1 cellular context compared by ENCODE assay signal in genomic region chr5:10762776-10763500, GRCh38.
TF ChIP-seq lines count a peak whose summit lies in the region.

No MANE protein-coding gene starts in this region.

TF ChIP-seq in K562, 482 proteins besides CTCF, POLR2A, EP300 and RAD21 (continued from another document and continues in another):
- no peak for TF ChIP-seq TCF7 (IDR thresholded peaks at IDR 0.05; ENCODE audit: borderline replicate concordance)
- peak; percentile 26; the same call in 1 of the 2 replicates for TF ChIP-seq CTBP1 (IDR thresholded peaks at IDR 0.05; ENCODE audit: borderline replicate concordance)
- peak; percentile 72 to 79; a peak in 2 of 4 replicates for TF ChIP-seq RCOR1 (IDR thresholded peaks at IDR 0.05; ENCODE audit: borderline replicate concordance in 1 of 2, low read depth in 2 of 2, low read length in 2 of 2)
- peak; percentile 88 for TF ChIP-seq NCOR1 (IDR thresholded peaks at IDR 0.05)
- TF ChIP-seq MIER1 (IDR thresholded peaks at IDR 0.05; ENCODE audit: low read depth), result no peak
- TF ChIP-seq CBX2 (IDR thresholded peaks at IDR 0.05; ENCODE audit: insufficient read depth, low read length, poor library complexity, severe bottlenecking), result no peak
- no peak for TF ChIP-seq ZNF609 (CRISPR knock-in tag; IDR thresholded peaks at IDR 0.05; ENCODE audit: borderline replicate concordance)
- TF ChIP-seq, protein P1, sequence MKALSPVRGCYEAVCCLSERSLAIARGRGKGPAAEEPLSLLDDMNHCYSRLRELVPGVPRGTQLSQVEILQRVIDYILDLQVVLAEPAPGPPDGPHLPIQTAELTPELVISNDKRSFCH (CRISPR knock-in tag; IDR thresholded peaks at IDR 0.05), result no peak
- TF ChIP-seq, protein P1 (tag; IDR thresholded peaks at IDR 0.05), result no peak
- TF ChIP-seq, protein P2, sequence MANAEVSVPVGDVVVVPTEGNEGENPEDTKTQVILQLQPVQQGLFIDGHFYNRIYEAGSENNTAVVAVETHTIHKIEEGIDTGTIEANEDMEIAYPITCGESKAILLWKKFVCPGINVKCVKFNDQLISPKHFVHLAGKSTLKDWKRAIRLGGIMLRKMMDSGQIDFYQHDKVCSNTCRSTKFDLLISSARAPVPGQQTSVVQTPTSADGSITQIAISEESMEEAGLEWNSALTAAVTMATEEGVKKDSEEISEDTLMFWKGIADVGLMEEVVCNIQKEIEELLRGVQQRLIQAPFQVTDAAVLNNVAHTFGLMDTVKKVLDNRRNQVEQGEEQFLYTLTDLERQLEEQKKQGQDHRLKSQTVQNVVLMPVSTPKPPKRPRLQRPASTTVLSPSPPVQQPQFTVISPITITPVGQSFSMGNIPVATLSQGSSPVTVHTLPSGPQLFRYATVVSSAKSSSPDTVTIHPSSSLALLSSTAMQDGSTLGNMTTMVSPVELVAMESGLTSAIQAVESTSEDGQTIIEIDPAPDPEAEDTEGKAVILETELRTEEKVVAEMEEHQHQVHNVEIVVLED (CRISPR knock-in tag; IDR thresholded peaks at IDR 0.05), result no peak
- TF ChIP-seq NR4A1 (CRISPR knock-in tag; IDR thresholded peaks at IDR 0.05), result no peak
- TF ChIP-seq NR4A1 (tag; IDR thresholded peaks at IDR 0.05), result no peak
- peak in 1 of 2 experiments; percentile 55; a peak in 1 of 4 replicates for TF ChIP-seq TBL1XR1 (IDR thresholded peaks at IDR 0.05; ENCODE audit: low read length in 2 of 2)
- no peak for TF ChIP-seq POLR2G (IDR thresholded peaks at IDR 0.05; ENCODE audit: low read depth, low read length)
- TF ChIP-seq SOX6 (IDR thresholded peaks at IDR 0.05), result no peak; the same call in 1 of the 2 replicates
- TF ChIP-seq NR2C2 (CRISPR knock-in tag; IDR thresholded peaks at IDR 0.05), result no peak
- no peak for TF ChIP-seq NR2C2 (tag; IDR thresholded peaks at IDR 0.05)
- peak; percentile 26; the same call in 1 of the 2 replicates for TF ChIP-seq MAFK (IDR thresholded peaks at IDR 0.05; ENCODE audit: low read length)
- no peak for TF ChIP-seq ARHGAP35 (IDR thresholded peaks at IDR 0.05; ENCODE audit: partially characterized antibody)
- no peak for TF ChIP-seq BACH1 (tag; IDR thresholded peaks at IDR 0.05)
- no peak for TF ChIP-seq ZFPM2 (CRISPR knock-in tag; IDR thresholded peaks at IDR 0.05)
- no peak for TF ChIP-seq PATZ1 (CRISPR knock-in tag; IDR thresholded peaks at IDR 0.05; ENCODE audit: borderline replicate concordance)
- TF ChIP-seq ZNF134 (CRISPR knock-in tag; conservative IDR thresholded peaks at IDR 0.05), result no peak
- TF ChIP-seq ZFP1 (CRISPR knock-in tag; IDR thresholded peaks at IDR 0.05), result no peak
- TF ChIP-seq HLTF (IDR thresholded peaks at IDR 0.05), result no peak
- TF ChIP-seq, protein P3, sequence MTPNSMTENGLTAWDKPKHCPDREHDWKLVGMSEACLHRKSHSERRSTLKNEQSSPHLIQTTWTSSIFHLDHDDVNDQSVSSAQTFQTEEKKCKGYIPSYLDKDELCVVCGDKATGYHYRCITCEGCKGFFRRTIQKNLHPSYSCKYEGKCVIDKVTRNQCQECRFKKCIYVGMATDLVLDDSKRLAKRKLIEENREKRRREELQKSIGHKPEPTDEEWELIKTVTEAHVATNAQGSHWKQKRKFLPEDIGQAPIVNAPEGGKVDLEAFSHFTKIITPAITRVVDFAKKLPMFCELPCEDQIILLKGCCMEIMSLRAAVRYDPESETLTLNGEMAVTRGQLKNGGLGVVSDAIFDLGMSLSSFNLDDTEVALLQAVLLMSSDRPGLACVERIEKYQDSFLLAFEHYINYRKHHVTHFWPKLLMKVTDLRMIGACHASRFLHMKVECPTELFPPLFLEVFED (CRISPR knock-in tag; conservative IDR thresholded peaks at IDR 0.05), result no peak
- TF ChIP-seq TEAD1 (CRISPR knock-in tag; IDR thresholded peaks at IDR 0.05), result no peak
- no peak for TF ChIP-seq ZNF76 (CRISPR knock-in tag; IDR thresholded peaks at IDR 0.05; ENCODE audit: borderline replicate concordance)
- TF ChIP-seq CBFA2T2 (conservative IDR thresholded peaks at IDR 0.05), result peak; percentile 92
- no peak for TF ChIP-seq ZKSCAN3 (CRISPR knock-in tag; IDR thresholded peaks at IDR 0.05)
- TF ChIP-seq TRIM24 (IDR thresholded peaks at IDR 0.05), result peak; percentile 82 to 88
- TF ChIP-seq TAL1 (IDR thresholded peaks at IDR 0.05), result peak; percentile 88
- no peak for TF ChIP-seq FOXA3 (CRISPR knock-in tag; conservative IDR thresholded peaks at IDR 0.05 in 1 of 2, IDR thresholded peaks at IDR 0.05 in 1 of 2)
- TF ChIP-seq, protein P4, sequence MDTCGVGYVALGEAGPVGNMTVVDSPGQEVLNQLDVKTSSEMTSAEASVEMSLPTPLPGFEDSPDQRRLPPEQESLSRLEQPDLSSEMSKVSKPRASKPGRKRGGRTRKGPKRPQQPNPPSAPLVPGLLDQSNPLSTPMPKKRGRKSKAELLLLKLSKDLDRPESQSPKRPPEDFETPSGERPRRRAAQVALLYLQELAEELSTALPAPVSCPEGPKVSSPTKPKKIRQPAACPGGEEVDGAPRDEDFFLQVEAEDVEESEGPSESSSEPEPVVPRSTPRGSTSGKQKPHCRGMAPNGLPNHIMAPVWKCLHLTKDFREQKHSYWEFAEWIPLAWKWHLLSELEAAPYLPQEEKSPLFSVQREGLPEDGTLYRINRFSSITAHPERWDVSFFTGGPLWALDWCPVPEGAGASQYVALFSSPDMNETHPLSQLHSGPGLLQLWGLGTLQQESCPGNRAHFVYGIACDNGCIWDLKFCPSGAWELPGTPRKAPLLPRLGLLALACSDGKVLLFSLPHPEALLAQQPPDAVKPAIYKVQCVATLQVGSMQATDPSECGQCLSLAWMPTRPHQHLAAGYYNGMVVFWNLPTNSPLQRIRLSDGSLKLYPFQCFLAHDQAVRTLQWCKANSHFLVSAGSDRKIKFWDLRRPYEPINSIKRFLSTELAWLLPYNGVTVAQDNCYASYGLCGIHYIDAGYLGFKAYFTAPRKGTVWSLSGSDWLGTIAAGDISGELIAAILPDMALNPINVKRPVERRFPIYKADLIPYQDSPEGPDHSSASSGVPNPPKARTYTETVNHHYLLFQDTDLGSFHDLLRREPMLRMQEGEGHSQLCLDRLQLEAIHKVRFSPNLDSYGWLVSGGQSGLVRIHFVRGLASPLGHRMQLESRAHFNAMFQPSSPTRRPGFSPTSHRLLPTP (IDR thresholded peaks at IDR 0.05; ENCODE audit: borderline replicate concordance, extremely low read depth, insufficient read length), result no peak
- no peak for TF ChIP-seq CBX5 (IDR thresholded peaks at IDR 0.05; ENCODE audit: borderline replicate concordance, low read depth)
- TF ChIP-seq CEBPB (tag; IDR thresholded peaks at IDR 0.05), result no peak
- no peak for TF ChIP-seq BRD9 (IDR thresholded peaks at IDR 0.05; ENCODE audit: low read depth, partially characterized antibody)
- TF ChIP-seq, protein P5, sequence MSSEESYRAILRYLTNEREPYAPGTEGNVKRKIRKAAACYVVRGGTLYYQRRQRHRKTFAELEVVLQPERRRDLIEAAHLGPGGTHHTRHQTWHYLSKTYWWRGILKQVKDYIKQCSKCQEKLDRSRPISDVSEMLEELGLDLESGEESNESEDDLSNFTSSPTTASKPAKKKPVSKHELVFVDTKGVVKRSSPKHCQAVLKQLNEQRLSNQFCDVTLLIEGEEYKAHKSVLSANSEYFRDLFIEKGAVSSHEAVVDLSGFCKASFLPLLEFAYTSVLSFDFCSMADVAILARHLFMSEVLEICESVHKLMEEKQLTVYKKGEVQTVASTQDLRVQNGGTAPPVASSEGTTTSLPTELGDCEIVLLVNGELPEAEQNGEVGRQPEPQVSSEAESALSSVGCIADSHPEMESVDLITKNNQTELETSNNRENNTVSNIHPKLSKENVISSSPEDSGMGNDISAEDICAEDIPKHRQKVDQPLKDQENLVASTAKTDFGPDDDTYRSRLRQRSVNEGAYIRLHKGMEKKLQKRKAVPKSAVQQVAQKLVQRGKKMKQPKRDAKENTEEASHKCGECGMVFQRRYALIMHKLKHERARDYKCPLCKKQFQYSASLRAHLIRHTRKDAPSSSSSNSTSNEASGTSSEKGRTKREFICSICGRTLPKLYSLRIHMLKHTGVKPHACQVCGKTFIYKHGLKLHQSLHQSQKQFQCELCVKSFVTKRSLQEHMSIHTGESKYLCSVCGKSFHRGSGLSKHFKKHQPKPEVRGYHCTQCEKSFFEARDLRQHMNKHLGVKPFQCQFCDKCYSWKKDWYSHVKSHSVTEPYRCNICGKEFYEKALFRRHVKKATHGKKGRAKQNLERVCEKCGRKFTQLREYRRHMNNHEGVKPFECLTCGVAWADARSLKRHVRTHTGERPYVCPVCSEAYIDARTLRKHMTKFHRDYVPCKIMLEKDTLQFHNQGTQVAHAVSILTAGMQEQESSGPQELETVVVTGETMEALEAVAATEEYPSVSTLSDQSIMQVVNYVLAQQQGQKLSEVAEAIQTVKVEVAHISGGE (CRISPR knock-in tag; IDR thresholded peaks at IDR 0.05), result peak in 1 of 3 experiments; percentile 74; a peak in 1 of 6 replicates
- TF ChIP-seq CC2D1A (IDR thresholded peaks at IDR 0.05), result no peak
- TF ChIP-seq, protein P6, sequence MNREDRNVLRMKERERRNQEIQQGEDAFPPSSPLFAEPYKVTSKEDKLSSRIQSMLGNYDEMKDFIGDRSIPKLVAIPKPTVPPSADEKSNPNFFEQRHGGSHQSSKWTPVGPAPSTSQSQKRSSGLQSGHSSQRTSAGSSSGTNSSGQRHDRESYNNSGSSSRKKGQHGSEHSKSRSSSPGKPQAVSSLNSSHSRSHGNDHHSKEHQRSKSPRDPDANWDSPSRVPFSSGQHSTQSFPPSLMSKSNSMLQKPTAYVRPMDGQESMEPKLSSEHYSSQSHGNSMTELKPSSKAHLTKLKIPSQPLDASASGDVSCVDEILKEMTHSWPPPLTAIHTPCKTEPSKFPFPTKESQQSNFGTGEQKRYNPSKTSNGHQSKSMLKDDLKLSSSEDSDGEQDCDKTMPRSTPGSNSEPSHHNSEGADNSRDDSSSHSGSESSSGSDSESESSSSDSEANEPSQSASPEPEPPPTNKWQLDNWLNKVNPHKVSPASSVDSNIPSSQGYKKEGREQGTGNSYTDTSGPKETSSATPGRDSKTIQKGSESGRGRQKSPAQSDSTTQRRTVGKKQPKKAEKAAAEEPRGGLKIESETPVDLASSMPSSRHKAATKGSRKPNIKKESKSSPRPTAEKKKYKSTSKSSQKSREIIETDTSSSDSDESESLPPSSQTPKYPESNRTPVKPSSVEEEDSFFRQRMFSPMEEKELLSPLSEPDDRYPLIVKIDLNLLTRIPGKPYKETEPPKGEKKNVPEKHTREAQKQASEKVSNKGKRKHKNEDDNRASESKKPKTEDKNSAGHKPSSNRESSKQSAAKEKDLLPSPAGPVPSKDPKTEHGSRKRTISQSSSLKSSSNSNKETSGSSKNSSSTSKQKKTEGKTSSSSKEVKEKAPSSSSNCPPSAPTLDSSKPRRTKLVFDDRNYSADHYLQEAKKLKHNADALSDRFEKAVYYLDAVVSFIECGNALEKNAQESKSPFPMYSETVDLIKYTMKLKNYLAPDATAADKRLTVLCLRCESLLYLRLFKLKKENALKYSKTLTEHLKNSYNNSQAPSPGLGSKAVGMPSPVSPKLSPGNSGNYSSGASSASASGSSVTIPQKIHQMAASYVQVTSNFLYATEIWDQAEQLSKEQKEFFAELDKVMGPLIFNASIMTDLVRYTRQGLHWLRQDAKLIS (CRISPR knock-in tag; IDR thresholded peaks at IDR 0.05), result no peak
- peak in 1 of 2 experiments; percentile 19; a peak in 1 of 4 replicates for TF ChIP-seq SRF (CRISPR knock-in tag; IDR thresholded peaks at IDR 0.05)
- peak; percentile 73; the same call in 1 of the 2 replicates for TF ChIP-seq POLR2AphosphoS5 (IDR thresholded peaks at IDR 0.05; ENCODE audit: control insufficient read depth, insufficient read depth, low read depth, low read length)
- TF ChIP-seq ZNF197 (CRISPR knock-in tag; IDR thresholded peaks at IDR 0.05; ENCODE audit: low read depth), result no peak
- TF ChIP-seq PPARD (CRISPR knock-in tag; IDR thresholded peaks at IDR 0.05), result no peak
